ENCODE assay signal across 34 cellular contexts in the genomic region with DNA sequence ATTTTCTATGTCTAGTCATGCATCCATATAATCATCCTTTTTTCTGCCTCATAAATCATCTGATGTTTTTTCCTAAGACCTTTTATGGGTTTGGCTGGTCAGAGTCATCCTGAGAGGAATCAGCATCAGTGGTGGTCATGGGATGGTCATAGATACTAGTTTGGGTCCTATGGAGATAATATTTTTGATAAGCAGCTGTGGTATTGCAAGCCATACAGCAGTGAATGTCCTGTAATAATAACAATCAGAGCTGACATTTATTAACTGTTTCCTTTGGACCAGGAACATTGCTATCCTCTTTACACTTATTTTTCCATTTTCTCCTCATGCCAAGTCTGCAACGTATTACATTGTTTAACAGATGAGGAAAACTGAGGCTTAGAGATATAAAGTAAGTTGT.
"Had no signal": no experiment of that assay in that cellular context is flagged by ENCODE, and none has a peak within 500 bp of the region (broad histone marks: within the 10 kb centered on the region; RNA-seq: fewer than 3 reads in every experiment).

No MANE protein-coding gene starts in this region.

- H3K27ac Mint-ChIP-seq: activated B cell treated with CpG ODN at 0.5 μM for 24 hours; activated CD8-positive, alpha-beta T cell treated with anti-CD3 and anti-CD28 coated beads for 36 hours; activated naive CD8-positive, alpha-beta T cell; activated T-helper 17 cell treated with anti-CD3 and anti-CD28 coated beads, Interleukin-2, amount 50 U/mL, for 72 hours; brain; T-helper 2 cell treated with Interferon-gamma antibody and Interleukin-4, amounts not matched to agents 5 μg/mL and 100 μg/mL, for 36 hours had no signal

- H3K27me3 Mint-ChIP-seq: activated B cell treated with CpG ODN at 0.5 μM for 24 hours; activated CD8-positive, alpha-beta T cell treated with anti-CD3 and anti-CD28 coated beads for 36 hours; activated naive CD8-positive, alpha-beta T cell; activated T-helper 17 cell treated with anti-CD3 and anti-CD28 coated beads, Interleukin-2, amount 50 U/mL, for 72 hours; brain; T-helper 17 cell had no signal

- H3K4me1 ChIP-seq: breast epithelium, colonic mucosa, esophagus squamous epithelium had no signal

- H3K27ac ChIP-seq: breast epithelium, cardiac muscle cell, colonic mucosa, dorsolateral prefrontal cortex, epithelial cell of prostate, esophagus squamous epithelium, WERI-Rb-1 had no signal

- FAIRE-seq: frontal cortex had no signal

- H3K9me3 Mint-ChIP-seq: activated B cell treated with CpG ODN at 0.5 μM for 24 hours; activated CD8-positive, alpha-beta T cell treated with anti-CD3 and anti-CD28 coated beads for 36 hours; activated T-cell treated with anti-CD3 and anti-CD28 coated beads, Interleukin-2, amount 50 U/mL, for 4 hours; activated T-helper 17 cell treated with anti-CD3 and anti-CD28 coated beads, Interleukin-2, amount 50 U/mL, for 72 hours; brain; T-helper 2 cell treated with Interferon-gamma antibody and Interleukin-4, amounts not matched to agents 5 μg/mL and 100 μg/mL, for 36 hours had no signal

- H3K4me3 ChIP-seq: breast epithelium, cardiac muscle cell, colonic mucosa, dorsolateral prefrontal cortex, esophagus squamous epithelium had no signal

- DNase-seq: activated B cell treated with CpG ODN at 0.5 μM for 24 hours; activated CD4-positive, alpha-beta T cell treated with anti-CD3 and anti-CD28 coated beads for 48 hours; activated CD4-positive, alpha-beta T cell treated with anti-CD3 and anti-CD28 coated beads, Interleukin-2, amount 50 U/mL, for 1 hour; activated CD4-positive, alpha-beta T cell treated with anti-CD3 and anti-CD28 coated beads, Interleukin-2, amount 50 U/mL, for 48 hours; activated CD8-positive, alpha-beta memory T cell treated with anti-CD3 and anti-CD28 coated beads for 24 hours; activated CD8-positive, alpha-beta T cell treated with anti-CD3 and anti-CD28 coated beads for 36 hours; activated effector memory CD4-positive, alpha-beta T cell treated with Interleukin-2 at 50 U/mL for 16 hours; activated gamma-delta T cell treated with Interleukin-2 at 50 U/mL for 16 hours; activated naive CD4-positive, alpha-beta T cell treated with anti-CD3 and anti-CD28 coated beads, Interleukin-2, amount 50 U/mL, for 16 hours; activated naive CD4-positive, alpha-beta T cell treated with Interleukin-2 at 50 U/mL for 16 hours; activated T-cell treated with anti-CD3 and anti-CD28 coated beads, Interleukin-2, amount 50 U/mL, for 4 hours; amygdala; aorta; central memory CD4-positive, alpha-beta T cell; cerebellar nuclear complex; colonic mucosa; dorsolateral prefrontal cortex; effector memory CD4-positive, alpha-beta T cell; esophagus squamous epithelium; foreskin fibroblast; head of caudate nucleus; T-helper 1 cell; T-helper 17 cell; T1000; WERI-Rb-1 had no signal

- H3K4me3 Mint-ChIP-seq: activated B cell treated with CpG ODN at 0.5 μM for 24 hours; activated CD8-positive, alpha-beta T cell treated with anti-CD3 and anti-CD28 coated beads for 36 hours; activated naive CD8-positive, alpha-beta T cell; activated T-cell treated with anti-CD3 and anti-CD28 coated beads, Interleukin-2, amount 50 U/mL, for 4 hours; activated T-helper 17 cell treated with anti-CD3 and anti-CD28 coated beads, Interleukin-2, amount 50 U/mL, for 72 hours; brain; T-helper 17 cell; T-helper 2 cell treated with Interferon-gamma antibody and Interleukin-4, amounts not matched to agents 5 μg/mL and 100 μg/mL, for 36 hours had no signal

- H3K27me3 ChIP-seq: breast epithelium, cardiac muscle cell, colonic mucosa, dorsolateral prefrontal cortex, esophagus squamous epithelium had no signal

- ATAC-seq: activated CD4-positive, CD25-positive, alpha-beta regulatory T cell treated with anti-CD3 and anti-CD28 coated beads, Interleukin-2, amount 50 U/mL, for 24 hours; activated CD8-positive, alpha-beta T cell treated with anti-CD3 and anti-CD28 coated beads for 36 hours; activated T-cell treated with anti-CD3 and anti-CD28 coated beads, Interleukin-2, amount 50 U/mL, for 4 hours; activated T-helper 17 cell treated with anti-CD3 and anti-CD28 coated beads, Interleukin-2, amount 50 U/mL, for 72 hours; T-helper 17 cell had no signal

- H3K36me3 ChIP-seq: breast epithelium, colonic mucosa had no signal

- H3K4me1 Mint-ChIP-seq: activated B cell treated with CpG ODN at 0.5 μM for 24 hours; activated T-helper 17 cell treated with anti-CD3 and anti-CD28 coated beads, Interleukin-2, amount 50 U/mL, for 72 hours; brain; T-helper 17 cell had no signal

- H3K9me3 ChIP-seq: breast epithelium, colonic mucosa, esophagus squamous epithelium had no signal
